ENCODE assay signal across 29 cellular contexts in the genomic region with DNA sequence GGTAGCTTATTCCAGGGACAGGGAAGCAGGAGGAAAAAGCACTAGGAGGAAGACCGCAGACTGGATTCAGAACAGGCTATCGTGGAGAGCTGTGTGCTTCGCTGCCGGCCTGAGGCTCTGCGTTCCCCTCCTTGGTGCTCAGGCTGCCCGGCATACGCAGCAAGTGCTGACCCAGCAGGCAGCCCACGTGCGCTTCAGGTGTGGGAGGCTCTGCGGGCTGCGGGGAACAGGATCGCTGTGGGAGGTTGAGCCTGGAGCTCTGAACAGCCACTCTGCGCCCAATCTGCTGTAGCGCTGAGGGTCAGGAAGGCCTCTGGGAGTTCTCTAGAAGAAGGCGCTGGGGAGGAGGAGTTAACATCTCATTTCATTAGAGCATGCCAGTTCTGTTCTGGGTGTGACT. TPM values are rescaled to one million over a fixed set of nuclear protein-coding genes. Genes with fewer than 3 reads are reported as not detected.
"Had no signal": no experiment of that assay in that cellular context is flagged by ENCODE, and none has a peak within 500 bp of the region (broad histone marks: within the 10 kb centered on the region; RNA-seq: fewer than 3 reads in every experiment).

No MANE protein-coding gene starts in this region.

- H3K9me3 Mint-ChIP-seq: activated naive CD4-positive, alpha-beta T cell treated with anti-CD3 and anti-CD28 coated beads, Interleukin-2, amount 50 U/mL, for 72 hours; activated T-helper 2 cell treated with anti-CD3 and anti-CD28 coated beads, Interferon-gamma antibody, Interleukin-2, Interleukin-4, amounts not matched to agents 10 μg/mL and 5 μg/mL and 100 μg/mL, durations not matched to agents 14 hours and 24 hours and 36 hours; effector memory CD8-positive, alpha-beta T cell; naive thymus-derived CD4-positive, alpha-beta T cell; neural crest cell; stimulated activated naive CD8-positive, alpha-beta T cell treated with anti-CD3 and anti-CD28 coated beads, Interleukin-15, amount 100 ng/mL, for 72 hours; T-helper 2 cell treated with Interferon-gamma antibody and Interleukin-4, amounts not matched to agents 5 μg/mL and 100 μg/mL, for 36 hours had no signal

- H3K36me3 ChIP-seq: cardiac muscle cell, gastrocnemius medialis, right lobe of liver, upper lobe of left lung, vagina had no signal

- H3K27me3 ChIP-seq: cardiac muscle cell, gastrocnemius medialis, right lobe of liver, upper lobe of left lung, vagina had no signal

- H3K4me3 ChIP-seq: cardiac muscle cell, gastrocnemius medialis, right lobe of liver, upper lobe of left lung, vagina had no signal

- H3K27ac Mint-ChIP-seq: activated CD4-positive, alpha-beta T cell treated with anti-CD3 and anti-CD28 coated beads for 36 hours; activated CD8-positive, alpha-beta memory T cell treated with anti-CD3 and anti-CD28 coated beads, Interleukin-2, amount 10 ng/mL, durations not matched to agents 7 days and 5 days; activated CD8-positive, alpha-beta T cell treated with anti-CD3 and anti-CD28 coated beads, Interleukin-2, amount 10 ng/mL, durations not matched to agents 7 days and 5 days; activated naive CD4-positive, alpha-beta T cell treated with anti-CD3 and anti-CD28 coated beads, Interleukin-2, amount 50 U/mL, for 72 hours; activated T-helper 2 cell treated with anti-CD3 and anti-CD28 coated beads, Interferon-gamma antibody, Interleukin-2, Interleukin-4, amounts not matched to agents 10 μg/mL and 5 μg/mL and 100 μg/mL, durations not matched to agents 14 hours and 24 hours and 36 hours; brain; effector memory CD8-positive, alpha-beta T cell; mesothelial cell of epicardium; T-helper 2 cell treated with Interferon-gamma antibody and Interleukin-4, amounts not matched to agents 5 μg/mL and 100 μg/mL, for 36 hours had no signal

- ATAC-seq: activated CD4-positive, alpha-beta T cell treated with anti-CD3 and anti-CD28 coated beads for 36 hours; activated CD8-positive, alpha-beta memory T cell treated with anti-CD3 and anti-CD28 coated beads, Interleukin-2, amount 10 ng/mL, durations not matched to agents 7 days and 5 days; activated CD8-positive, alpha-beta T cell treated with anti-CD3 and anti-CD28 coated beads, Interleukin-2, amount 10 ng/mL, durations not matched to agents 7 days and 5 days; activated naive CD4-positive, alpha-beta T cell treated with anti-CD3 and anti-CD28 coated beads, Interleukin-2, amount 50 U/mL, for 72 hours; effector memory CD8-positive, alpha-beta T cell; gastrocnemius medialis; left cardiac atrium; naive thymus-derived CD4-positive, alpha-beta T cell; right lobe of liver; stimulated activated naive CD8-positive, alpha-beta T cell treated with anti-CD3 and anti-CD28 coated beads, Interleukin-15, amount 100 ng/mL, for 72 hours had no signal

- H3K36me3 Mint-ChIP-seq: activated naive CD4-positive, alpha-beta T cell treated with anti-CD3 and anti-CD28 coated beads, Interleukin-2, amount 50 U/mL, for 72 hours had no signal

- H3K27ac ChIP-seq: cardiac muscle cell, gastrocnemius medialis, right lobe of liver, upper lobe of left lung, vagina had no signal

- H3K9me3 ChIP-seq: gastrocnemius medialis, right lobe of liver, upper lobe of left lung, vagina had no signal

- DNase-seq: activated CD4-positive, alpha-beta T cell treated with anti-CD3 and anti-CD28 coated beads for 36 hours; activated CD4-positive, CD25-positive, alpha-beta regulatory T cell; activated CD8-positive, alpha-beta memory T cell treated with anti-CD3 and anti-CD28 coated beads, Interleukin-2, amount 10 ng/mL, durations not matched to agents 7 days and 5 days; activated CD8-positive, alpha-beta T cell treated with anti-CD3 and anti-CD28 coated beads, Interleukin-2, amount 10 ng/mL, durations not matched to agents 7 days and 5 days; activated naive CD4-positive, alpha-beta T cell; activated T-cell treated with anti-CD3 and anti-CD28 coated beads, Interleukin-2, amount 50 U/mL, for 48 hours; anterior cingulate cortex; cortex of kidney; effector memory CD8-positive, alpha-beta T cell; erythroblast; gastrocnemius medialis; glutamatergic neuron; islet precursor cell; left cardiac atrium; naive thymus-derived CD4-positive, alpha-beta T cell; stimulated activated CD4-positive, alpha-beta T cell treated with anti-CD3 and anti-CD28 coated beads, Interleukin-12 subunit alpha, Interleukin-12 subunit beta, amount 100 ng/mL, for 4 hours; stimulated activated CD4-positive, alpha-beta T cell treated with anti-CD3 and anti-CD28 coated beads, Interleukin-4, amount 100 ng/mL, for 1 hour; stimulated activated naive CD8-positive, alpha-beta T cell treated with anti-CD3 and anti-CD28 coated beads, Interleukin-15, amount 100 ng/mL, for 72 hours; T-helper 1 cell; upper lobe of left lung had no signal

- H3K27me3 Mint-ChIP-seq: activated CD4-positive, alpha-beta T cell treated with anti-CD3 and anti-CD28 coated beads for 36 hours; activated CD8-positive, alpha-beta memory T cell treated with anti-CD3 and anti-CD28 coated beads, Interleukin-2, amount 10 ng/mL, durations not matched to agents 7 days and 5 days; brain; effector memory CD8-positive, alpha-beta T cell; naive thymus-derived CD4-positive, alpha-beta T cell; stimulated activated naive CD8-positive, alpha-beta T cell treated with anti-CD3 and anti-CD28 coated beads, Interleukin-15, amount 100 ng/mL, for 72 hours had no signal

- H3K4me3 Mint-ChIP-seq: activated CD4-positive, alpha-beta T cell treated with anti-CD3 and anti-CD28 coated beads for 36 hours; activated CD8-positive, alpha-beta memory T cell treated with anti-CD3 and anti-CD28 coated beads, Interleukin-2, amount 10 ng/mL, durations not matched to agents 7 days and 5 days; activated CD8-positive, alpha-beta T cell treated with anti-CD3 and anti-CD28 coated beads, Interleukin-2, amount 10 ng/mL, durations not matched to agents 7 days and 5 days; brain; effector memory CD8-positive, alpha-beta T cell; mesothelial cell of epicardium; neural crest cell; stimulated activated naive CD8-positive, alpha-beta T cell treated with anti-CD3 and anti-CD28 coated beads, Interleukin-15, amount 100 ng/mL, for 72 hours; T-helper 2 cell treated with Interferon-gamma antibody and Interleukin-4, amounts not matched to agents 5 μg/mL and 100 μg/mL, for 36 hours had no signal

RNA-seq across cellular contexts. Expression of a gene that starts 49.7 kb away (rescaled TPM):
- total RNA-seq: cardiac muscle cell had no signal
- polyA plus RNA-seq: cardiac muscle cell had no signal
